1 cellular context compared by ENCODE assay signal in genomic region chr11:77300695-77301094, GRCh38.
TF ChIP-seq lines count a peak whose summit lies in the region.

No MANE protein-coding gene starts in this region.

TF ChIP-seq in K562, 482 proteins besides CTCF, POLR2A, EP300 and RAD21:
- TF ChIP-seq, protein P1, sequence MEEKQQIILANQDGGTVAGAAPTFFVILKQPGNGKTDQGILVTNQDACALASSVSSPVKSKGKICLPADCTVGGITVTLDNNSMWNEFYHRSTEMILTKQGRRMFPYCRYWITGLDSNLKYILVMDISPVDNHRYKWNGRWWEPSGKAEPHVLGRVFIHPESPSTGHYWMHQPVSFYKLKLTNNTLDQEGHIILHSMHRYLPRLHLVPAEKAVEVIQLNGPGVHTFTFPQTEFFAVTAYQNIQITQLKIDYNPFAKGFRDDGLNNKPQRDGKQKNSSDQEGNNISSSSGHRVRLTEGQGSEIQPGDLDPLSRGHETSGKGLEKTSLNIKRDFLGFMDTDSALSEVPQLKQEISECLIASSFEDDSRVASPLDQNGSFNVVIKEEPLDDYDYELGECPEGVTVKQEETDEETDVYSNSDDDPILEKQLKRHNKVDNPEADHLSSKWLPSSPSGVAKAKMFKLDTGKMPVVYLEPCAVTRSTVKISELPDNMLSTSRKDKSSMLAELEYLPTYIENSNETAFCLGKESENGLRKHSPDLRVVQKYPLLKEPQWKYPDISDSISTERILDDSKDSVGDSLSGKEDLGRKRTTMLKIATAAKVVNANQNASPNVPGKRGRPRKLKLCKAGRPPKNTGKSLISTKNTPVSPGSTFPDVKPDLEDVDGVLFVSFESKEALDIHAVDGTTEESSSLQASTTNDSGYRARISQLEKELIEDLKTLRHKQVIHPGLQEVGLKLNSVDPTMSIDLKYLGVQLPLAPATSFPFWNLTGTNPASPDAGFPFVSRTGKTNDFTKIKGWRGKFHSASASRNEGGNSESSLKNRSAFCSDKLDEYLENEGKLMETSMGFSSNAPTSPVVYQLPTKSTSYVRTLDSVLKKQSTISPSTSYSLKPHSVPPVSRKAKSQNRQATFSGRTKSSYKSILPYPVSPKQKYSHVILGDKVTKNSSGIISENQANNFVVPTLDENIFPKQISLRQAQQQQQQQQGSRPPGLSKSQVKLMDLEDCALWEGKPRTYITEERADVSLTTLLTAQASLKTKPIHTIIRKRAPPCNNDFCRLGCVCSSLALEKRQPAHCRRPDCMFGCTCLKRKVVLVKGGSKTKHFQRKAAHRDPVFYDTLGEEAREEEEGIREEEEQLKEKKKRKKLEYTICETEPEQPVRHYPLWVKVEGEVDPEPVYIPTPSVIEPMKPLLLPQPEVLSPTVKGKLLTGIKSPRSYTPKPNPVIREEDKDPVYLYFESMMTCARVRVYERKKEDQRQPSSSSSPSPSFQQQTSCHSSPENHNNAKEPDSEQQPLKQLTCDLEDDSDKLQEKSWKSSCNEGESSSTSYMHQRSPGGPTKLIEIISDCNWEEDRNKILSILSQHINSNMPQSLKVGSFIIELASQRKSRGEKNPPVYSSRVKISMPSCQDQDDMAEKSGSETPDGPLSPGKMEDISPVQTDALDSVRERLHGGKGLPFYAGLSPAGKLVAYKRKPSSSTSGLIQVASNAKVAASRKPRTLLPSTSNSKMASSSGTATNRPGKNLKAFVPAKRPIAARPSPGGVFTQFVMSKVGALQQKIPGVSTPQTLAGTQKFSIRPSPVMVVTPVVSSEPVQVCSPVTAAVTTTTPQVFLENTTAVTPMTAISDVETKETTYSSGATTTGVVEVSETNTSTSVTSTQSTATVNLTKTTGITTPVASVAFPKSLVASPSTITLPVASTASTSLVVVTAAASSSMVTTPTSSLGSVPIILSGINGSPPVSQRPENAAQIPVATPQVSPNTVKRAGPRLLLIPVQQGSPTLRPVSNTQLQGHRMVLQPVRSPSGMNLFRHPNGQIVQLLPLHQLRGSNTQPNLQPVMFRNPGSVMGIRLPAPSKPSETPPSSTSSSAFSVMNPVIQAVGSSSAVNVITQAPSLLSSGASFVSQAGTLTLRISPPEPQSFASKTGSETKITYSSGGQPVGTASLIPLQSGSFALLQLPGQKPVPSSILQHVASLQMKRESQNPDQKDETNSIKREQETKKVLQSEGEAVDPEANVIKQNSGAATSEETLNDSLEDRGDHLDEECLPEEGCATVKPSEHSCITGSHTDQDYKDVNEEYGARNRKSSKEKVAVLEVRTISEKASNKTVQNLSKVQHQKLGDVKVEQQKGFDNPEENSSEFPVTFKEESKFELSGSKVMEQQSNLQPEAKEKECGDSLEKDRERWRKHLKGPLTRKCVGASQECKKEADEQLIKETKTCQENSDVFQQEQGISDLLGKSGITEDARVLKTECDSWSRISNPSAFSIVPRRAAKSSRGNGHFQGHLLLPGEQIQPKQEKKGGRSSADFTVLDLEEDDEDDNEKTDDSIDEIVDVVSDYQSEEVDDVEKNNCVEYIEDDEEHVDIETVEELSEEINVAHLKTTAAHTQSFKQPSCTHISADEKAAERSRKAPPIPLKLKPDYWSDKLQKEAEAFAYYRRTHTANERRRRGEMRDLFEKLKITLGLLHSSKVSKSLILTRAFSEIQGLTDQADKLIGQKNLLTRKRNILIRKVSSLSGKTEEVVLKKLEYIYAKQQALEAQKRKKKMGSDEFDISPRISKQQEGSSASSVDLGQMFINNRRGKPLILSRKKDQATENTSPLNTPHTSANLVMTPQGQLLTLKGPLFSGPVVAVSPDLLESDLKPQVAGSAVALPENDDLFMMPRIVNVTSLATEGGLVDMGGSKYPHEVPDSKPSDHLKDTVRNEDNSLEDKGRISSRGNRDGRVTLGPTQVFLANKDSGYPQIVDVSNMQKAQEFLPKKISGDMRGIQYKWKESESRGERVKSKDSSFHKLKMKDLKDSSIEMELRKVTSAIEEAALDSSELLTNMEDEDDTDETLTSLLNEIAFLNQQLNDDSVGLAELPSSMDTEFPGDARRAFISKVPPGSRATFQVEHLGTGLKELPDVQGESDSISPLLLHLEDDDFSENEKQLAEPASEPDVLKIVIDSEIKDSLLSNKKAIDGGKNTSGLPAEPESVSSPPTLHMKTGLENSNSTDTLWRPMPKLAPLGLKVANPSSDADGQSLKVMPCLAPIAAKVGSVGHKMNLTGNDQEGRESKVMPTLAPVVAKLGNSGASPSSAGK (IDR thresholded peaks at IDR 0.05): no peak
- no peak for TF ChIP-seq SLC30A9 (CRISPR knock-in tag; IDR thresholded peaks at IDR 0.05)
- TF ChIP-seq ZNF512 (tag; IDR thresholded peaks at IDR 0.05): 0 out of 2 replicates have a peak, but pooled peaks have one; percentile 32
